Comparison of ENCODE assay signal across 1 cellular context in genomic region chr15:68231102-68231818, GRCh38.
TF ChIP-seq lines count a peak whose summit lies in the region.

No MANE protein-coding gene starts in this region.

TF ChIP-seq in HepG2, 621 proteins besides CTCF, POLR2A, EP300 and RAD21:
- TF ChIP-seq ZNF17 (CRISPR knock-in tag; IDR thresholded peaks at IDR 0.05) (no peak), ATF7 (IDR thresholded peaks at IDR 0.05) (peak; percentile 48; the same call in 1 of the 2 replicates), ATF7 (CRISPR knock-in tag; IDR thresholded peaks at IDR 0.05) (no peak)
